1 cellular context compared by ENCODE assay signal in the genomic region with DNA sequence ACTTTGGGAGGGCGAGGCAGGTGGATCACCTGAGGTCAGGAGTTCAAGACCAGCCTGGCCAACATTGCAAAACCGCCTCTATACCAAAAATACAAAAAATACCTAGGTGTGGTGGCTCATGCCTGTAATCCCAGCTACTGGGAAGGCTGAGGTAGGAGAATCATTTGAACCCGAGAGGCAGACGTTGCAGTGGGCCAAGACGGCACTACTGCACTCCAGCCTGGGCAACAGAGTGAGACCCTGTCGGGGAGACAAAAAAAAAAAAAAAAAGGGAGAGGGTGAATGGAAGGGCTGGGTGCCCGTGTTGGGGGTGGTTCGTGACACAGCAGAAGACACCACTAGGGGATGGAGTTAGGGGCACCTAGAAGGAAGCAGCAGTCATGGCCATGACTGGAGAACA.
TF ChIP-seq lines count a peak whose summit lies in the region.

No MANE protein-coding gene starts in this region.

TF ChIP-seq in HepG2, 621 proteins besides CTCF, POLR2A, EP300 and RAD21:
- TF ChIP-seq, protein P1, sequence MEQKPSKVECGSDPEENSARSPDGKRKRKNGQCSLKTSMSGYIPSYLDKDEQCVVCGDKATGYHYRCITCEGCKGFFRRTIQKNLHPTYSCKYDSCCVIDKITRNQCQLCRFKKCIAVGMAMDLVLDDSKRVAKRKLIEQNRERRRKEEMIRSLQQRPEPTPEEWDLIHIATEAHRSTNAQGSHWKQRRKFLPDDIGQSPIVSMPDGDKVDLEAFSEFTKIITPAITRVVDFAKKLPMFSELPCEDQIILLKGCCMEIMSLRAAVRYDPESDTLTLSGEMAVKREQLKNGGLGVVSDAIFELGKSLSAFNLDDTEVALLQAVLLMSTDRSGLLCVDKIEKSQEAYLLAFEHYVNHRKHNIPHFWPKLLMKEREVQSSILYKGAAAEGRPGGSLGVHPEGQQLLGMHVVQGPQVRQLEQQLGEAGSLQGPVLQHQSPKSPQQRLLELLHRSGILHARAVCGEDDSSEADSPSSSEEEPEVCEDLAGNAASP (CRISPR knock-in tag; IDR thresholded peaks at IDR 0.05; ENCODE audit: borderline replicate concordance): no peak
- TF ChIP-seq ZNF335 (CRISPR knock-in tag; IDR thresholded peaks at IDR 0.05) (no peak), HNRNPH1 (optimal IDR thresholded peaks at IDR 0.05; ENCODE audit: low read depth, low read length) (no peak), NFE2L1 (CRISPR knock-in tag; IDR thresholded peaks at IDR 0.05; ENCODE audit: borderline replicate concordance) (no peak), ZBTB7B (CRISPR knock-in tag; IDR thresholded peaks at IDR 0.05) (no peak), ZNF251 (CRISPR knock-in tag; IDR thresholded peaks at IDR 0.05) (no peak), GTF3A (CRISPR knock-in tag; conservative IDR thresholded peaks at IDR 0.05) (no peak), ZNF136 (CRISPR knock-in tag; IDR thresholded peaks at IDR 0.05; ENCODE audit: low read depth) (no peak), JUND (CRISPR knock-in tag; IDR thresholded peaks at IDR 0.05) (no peak)
- TF ChIP-seq, protein P2, sequence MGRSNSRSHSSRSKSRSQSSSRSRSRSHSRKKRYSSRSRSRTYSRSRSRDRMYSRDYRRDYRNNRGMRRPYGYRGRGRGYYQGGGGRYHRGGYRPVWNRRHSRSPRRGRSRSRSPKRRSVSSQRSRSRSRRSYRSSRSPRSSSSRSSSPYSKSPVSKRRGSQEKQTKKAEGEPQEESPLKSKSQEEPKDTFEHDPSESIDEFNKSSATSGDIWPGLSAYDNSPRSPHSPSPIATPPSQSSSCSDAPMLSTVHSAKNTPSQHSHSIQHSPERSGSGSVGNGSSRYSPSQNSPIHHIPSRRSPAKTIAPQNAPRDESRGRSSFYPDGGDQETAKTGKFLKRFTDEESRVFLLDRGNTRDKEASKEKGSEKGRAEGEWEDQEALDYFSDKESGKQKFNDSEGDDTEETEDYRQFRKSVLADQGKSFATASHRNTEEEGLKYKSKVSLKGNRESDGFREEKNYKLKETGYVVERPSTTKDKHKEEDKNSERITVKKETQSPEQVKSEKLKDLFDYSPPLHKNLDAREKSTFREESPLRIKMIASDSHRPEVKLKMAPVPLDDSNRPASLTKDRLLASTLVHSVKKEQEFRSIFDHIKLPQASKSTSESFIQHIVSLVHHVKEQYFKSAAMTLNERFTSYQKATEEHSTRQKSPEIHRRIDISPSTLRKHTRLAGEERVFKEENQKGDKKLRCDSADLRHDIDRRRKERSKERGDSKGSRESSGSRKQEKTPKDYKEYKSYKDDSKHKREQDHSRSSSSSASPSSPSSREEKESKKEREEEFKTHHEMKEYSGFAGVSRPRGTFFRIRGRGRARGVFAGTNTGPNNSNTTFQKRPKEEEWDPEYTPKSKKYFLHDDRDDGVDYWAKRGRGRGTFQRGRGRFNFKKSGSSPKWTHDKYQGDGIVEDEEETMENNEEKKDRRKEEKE (IDR thresholded peaks at IDR 0.05): no peak
- TF ChIP-seq, protein P3, sequence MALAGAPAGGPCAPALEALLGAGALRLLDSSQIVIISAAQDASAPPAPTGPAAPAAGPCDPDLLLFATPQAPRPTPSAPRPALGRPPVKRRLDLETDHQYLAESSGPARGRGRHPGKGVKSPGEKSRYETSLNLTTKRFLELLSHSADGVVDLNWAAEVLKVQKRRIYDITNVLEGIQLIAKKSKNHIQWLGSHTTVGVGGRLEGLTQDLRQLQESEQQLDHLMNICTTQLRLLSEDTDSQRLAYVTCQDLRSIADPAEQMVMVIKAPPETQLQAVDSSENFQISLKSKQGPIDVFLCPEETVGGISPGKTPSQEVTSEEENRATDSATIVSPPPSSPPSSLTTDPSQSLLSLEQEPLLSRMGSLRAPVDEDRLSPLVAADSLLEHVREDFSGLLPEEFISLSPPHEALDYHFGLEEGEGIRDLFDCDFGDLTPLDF (CRISPR knock-in tag; IDR thresholded peaks at IDR 0.05): no peak
- TF ChIP-seq, protein P4, sequence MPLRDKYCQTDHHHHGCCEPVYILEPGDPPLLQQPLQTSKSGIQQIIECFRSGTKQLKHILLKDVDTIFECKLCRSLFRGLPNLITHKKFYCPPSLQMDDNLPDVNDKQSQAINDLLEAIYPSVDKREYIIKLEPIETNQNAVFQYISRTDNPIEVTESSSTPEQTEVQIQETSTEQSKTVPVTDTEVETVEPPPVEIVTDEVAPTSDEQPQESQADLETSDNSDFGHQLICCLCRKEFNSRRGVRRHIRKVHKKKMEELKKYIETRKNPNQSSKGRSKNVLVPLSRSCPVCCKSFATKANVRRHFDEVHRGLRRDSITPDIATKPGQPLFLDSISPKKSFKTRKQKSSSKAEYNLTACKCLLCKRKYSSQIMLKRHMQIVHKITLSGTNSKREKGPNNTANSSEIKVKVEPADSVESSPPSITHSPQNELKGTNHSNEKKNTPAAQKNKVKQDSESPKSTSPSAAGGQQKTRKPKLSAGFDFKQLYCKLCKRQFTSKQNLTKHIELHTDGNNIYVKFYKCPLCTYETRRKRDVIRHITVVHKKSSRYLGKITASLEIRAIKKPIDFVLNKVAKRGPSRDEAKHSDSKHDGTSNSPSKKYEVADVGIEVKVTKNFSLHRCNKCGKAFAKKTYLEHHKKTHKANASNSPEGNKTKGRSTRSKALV (CRISPR knock-in tag; IDR thresholded peaks at IDR 0.05): no peak
